8 cellular contexts compared by ENCODE assay signal in genomic region chr1:42259059-42259738, GRCh38.
DNase-seq lines count a peak whose midpoint lies in the region; ATAC-seq and TF ChIP-seq lines count a peak whose summit lies in the region.

No MANE protein-coding gene starts in this region.

- TF ChIP-seq CTCF in gastrocnemius medialis (IDR thresholded peaks at IDR 0.05 in 4 of 5, conservative IDR thresholded peaks at IDR 0.05 in 1 of 5), result no peak

- H3K4me3 ChIP-seq in gastrocnemius medialis, result peak overlapping the region in 1 of 4 donors; percentile 18

- H3K36me3 ChIP-seq in gastrocnemius medialis, result peaks cover 0 to 7% of the 10 kb centered on the region in 2 donors

- TF ChIP-seq POLR2A in gastrocnemius medialis (IDR thresholded peaks at IDR 0.05), result no peak

- peak; percentile 77 for ATAC-seq in GM18498 (IDR thresholded peaks at IDR 0.05; ENCODE audit: unreplicated experiment)
- ATAC-seq in gastrocnemius medialis, result peak; percentile 97 to 98
- ATAC-seq in GM18858 (IDR thresholded peaks at IDR 0.05; ENCODE audit: unreplicated experiment), result no peak
- ATAC-seq in HG02970 (IDR thresholded peaks at IDR 0.05; ENCODE audit: low FRiP score, unreplicated experiment), result no peak
- no peak for ATAC-seq in HG03039 (IDR thresholded peaks at IDR 0.05; ENCODE audit: unreplicated experiment)
- no peak for ATAC-seq in HG02763 (IDR thresholded peaks at IDR 0.05; ENCODE audit: unreplicated experiment)

- intact Hi-C loops in gastrocnemius medialis (cut with DNase I; ENCODE audit: low total_unique reads), result loop anchor here (2.0 kb wide), 1 partner anchor 76 kb away; the partner anchor contains the start of gene FOXJ3

- in situ Hi-C loops in gastrocnemius medialis (cut with MboI; ENCODE audit: low sequenced_read_pairs in 4 of 4), result no loop called here

- no peaks in the 10 kb centered on the region for H3K27me3 ChIP-seq in gastrocnemius medialis

- H3K9me3 ChIP-seq in gastrocnemius medialis, result no peaks in the 10 kb centered on the region

- peaks cover 45 to 51% of the 10 kb centered on the region in 2 donors for H3K4me1 ChIP-seq in gastrocnemius medialis

- H3K27ac ChIP-seq in gastrocnemius medialis, result peak overlapping the region; percentile 59 to 84 (median 70)

- peak; percentile 43 for DNase-seq in NCI-H226
- peak; percentile 75 for DNase-seq in fibroblast of peridontal ligament (ENCODE audit: extremely low read depth)
- peak; percentile 38 to 53 for DNase-seq in gastrocnemius medialis

Comparison
In these comparisons a context has a peak if more than half of its experiments do, and no peak if none do; other contexts are left out.
1. ATAC-seq: peak in GM18498 (single experiment) and gastrocnemius medialis (2 of 2); none in GM18858 (single experiment), HG02970 (single experiment), HG03039 (single experiment) and HG02763 (single experiment).
2. Peak in every context shown above with its lines, with median percentiles within 50 percentile points of each other: DNase-seq.